8 cellular contexts compared by ENCODE assay signal in genomic region chr17:7858487-7858832, GRCh38. TPM values are rescaled to one million over a fixed set of nuclear protein-coding genes. Genes with fewer than 3 reads are reported as not detected.
DNase-seq lines count a peak whose midpoint lies in the region; ATAC-seq, FAIRE-seq and TF ChIP-seq lines count a peak whose summit lies in the region.

No MANE protein-coding gene starts in this region.

- no peak for TF ChIP-seq EP300 in H1 (IDR thresholded peaks at IDR 0.05; ENCODE audit: borderline replicate concordance in 1 of 2, low read depth in 2 of 2, low read length in 2 of 2)

- H3K4me1 Mint-ChIP-seq in stimulated activated effector memory CD8-positive, alpha-beta T cell treated with anti-CD3 and anti-CD28 coated beads, Interleukin-12 subunit alpha, Interleukin-12 subunit beta, amount 100 ng/mL, for 72 hours, result peaks cover 5% of the 10 kb centered on the region

- no peak overlapping the region for H4K91ac ChIP-seq in H1 (replicated peaks; ENCODE audit: insufficient read length, low read length)

- H2BK20ac ChIP-seq in H1 (ENCODE audit: low read length), result no peak overlapping the region

- no peak overlapping the region for H3K4me3 Mint-ChIP-seq in stimulated activated effector memory CD8-positive, alpha-beta T cell treated with anti-CD3 and anti-CD28 coated beads, Interleukin-12 subunit alpha, Interleukin-12 subunit beta, amount 100 ng/mL, for 72 hours

- peak overlapping the region; percentile 52; the same call in 1 of the 2 replicates for H3K18ac ChIP-seq in H1 (ENCODE audit: extremely low read depth, low read length)

- peak overlapping the region; percentile 86 for H3K9ac ChIP-seq in SK-N-MC (ENCODE audit: insufficient read length)
- peak overlapping the region in 3 of 4 experiments; percentile 79 to 95 (median 93); a peak in 6 of 7 replicates for H3K9ac ChIP-seq in H1 (replicated peaks in 1 of 4; ENCODE audit: extremely low read depth in 1 of 4, low read depth in 3 of 4, low read length in 3 of 4)
- peak overlapping the region; percentile 56 to 84 for H3K9ac ChIP-seq in mucosa of rectum (ENCODE audit: low read depth in 1 of 2, low read length in 2 of 2)

- H3K9me3 Mint-ChIP-seq in stimulated activated effector memory CD8-positive, alpha-beta T cell treated with anti-CD3 and anti-CD28 coated beads, Interleukin-12 subunit alpha, Interleukin-12 subunit beta, amount 100 ng/mL, for 72 hours, result no peaks in the 10 kb centered on the region

- no peak overlapping the region for H3K56ac ChIP-seq in H1 (replicated peaks; ENCODE audit: insufficient read length, low read depth, low read length)

- no peak overlapping the region for H4K8ac ChIP-seq in H1 (ENCODE audit: extremely low read depth, insufficient read depth, low read length)

- peak overlapping the region; percentile 80 for H3K4me3 ChIP-seq in AG04450 (ENCODE audit: low read depth, low read length)
- peak overlapping the region; percentile 81 for H3K4me3 ChIP-seq in SK-N-MC
- peak overlapping the region; percentile 70 to 86 (median 80) for H3K4me3 ChIP-seq in H1 (ENCODE audit: extremely low read depth in 1 of 4, insufficient read depth in 2 of 4, low read depth in 3 of 4, low read length in 4 of 4)
- H3K4me3 ChIP-seq in mucosa of rectum (ENCODE audit: low read length in 2 of 2), result peak overlapping the region; percentile 92

- H3K9me3 ChIP-seq in AG04450 (ENCODE audit: control insufficient read depth, insufficient read depth, low read length) (no peaks in the 10 kb centered on the region; the same call in 1 of the 2 replicates), SK-N-MC (ENCODE audit: low read depth, low read length) (no peaks in the 10 kb centered on the region), H1 (ENCODE audit: insufficient read depth in 2 of 2, low read depth in 1 of 2, low read length in 1 of 2) (no peaks in the 10 kb centered on the region), mucosa of rectum (ENCODE audit: control insufficient read depth in 2 of 2, low read length in 2 of 2) (no peaks in the 10 kb centered on the region)

- H2BK12ac ChIP-seq in H1 (ENCODE audit: low read depth, low read length), result no peak overlapping the region

- H3K23me2 ChIP-seq in H1 (ENCODE audit: low read depth, low read length), result peaks cover 20% of the 10 kb centered on the region

- no peak overlapping the region for H2BK15ac ChIP-seq in H1 (ENCODE audit: low read length)

- peaks cover 0 to 22% (median 18%) of the 10 kb centered on the region in 4 experiments; a peak in 6 of 7 replicates for H3K4me1 ChIP-seq in H1 (replicated peaks in 1 of 4; ENCODE audit: control insufficient read depth in 3 of 4, insufficient read depth in 4 of 4, low read length in 3 of 4)
- peaks cover 31 to 37% of the 10 kb centered on the region in 2 donors for H3K4me1 ChIP-seq in mucosa of rectum (ENCODE audit: control insufficient read depth in 2 of 2, insufficient read depth in 2 of 2, low read length in 2 of 2)

- CTCF ChIA-PET in AG04450 (lab: Charles Lee) (interaction anchor here (2.6 kb wide), 1 partner anchor 39 kb away, joined by 19 read pairs; no protein-coding TSS in a partner anchor), H1 (lab: Charles Lee; ENCODE audit: partially characterized antibody) (interaction anchor here (0.9 to 1.6 kb wide), 4 partner anchors 12 to 158 kb away, joined by 3 to 6 read pairs (median 3); no protein-coding TSS in a partner anchor)

- H2BK120ac ChIP-seq in H1 (replicated peaks; ENCODE audit: low read depth, low read length), result no peak overlapping the region

- POLR2A ChIA-PET in AG04450 (lab: Yijun Ruan, JAX) (interaction anchor here (0.8 kb wide), 1 partner anchor 23 kb away, joined by 3 read pairs; no protein-coding TSS in a partner anchor), H1 (lab: Charles Lee; ENCODE audit: partially characterized antibody) (interaction anchor here (0.9 to 1.7 kb wide), 4 partner anchors 14 to 171 kb away, joined by 3 to 5 read pairs (median 3); partner anchors contain the start of gene TP53)

- H3K14ac ChIP-seq in H1 (ENCODE audit: insufficient read length), result no peak overlapping the region

- no peak for DNase-seq in AG04450 (ENCODE audit: low read depth, low spot score)
- no peak for DNase-seq in GM13976 (ENCODE audit: low spot score)
- DNase-seq in SK-N-MC (ENCODE audit: low read depth, low spot score), result no peak
- no peak for DNase-seq in H1 (ENCODE audit: low read depth in 1 of 2, low spot score in 2 of 2)
- no peak for DNase-seq in inferior parietal cortex (ENCODE audit: extremely low spot score)
- no peak for DNase-seq in stimulated activated effector memory CD8-positive, alpha-beta T cell treated with anti-CD3 and anti-CD28 coated beads, Interleukin-12 subunit alpha, Interleukin-12 subunit beta, amount 100 ng/mL, for 72 hours (ENCODE audit: low spot score in 2 of 2)

- peak; percentile 50 for TF ChIP-seq CTCF in AG04450 (IDR thresholded peaks at IDR 0.05; ENCODE audit: low read depth, low read length)
- peak; percentile 6 for TF ChIP-seq CTCF in GM13976 (IDR thresholded peaks at IDR 0.05; ENCODE audit: borderline replicate concordance, control extremely low read depth, extremely low read depth, insufficient read depth, missing control alignments)
- TF ChIP-seq CTCF in H1 (IDR thresholded peaks at IDR 0.05; ENCODE audit: control extremely low read depth in 1 of 3, insufficient read depth in 1 of 3, low read depth in 1 of 3, low read length in 3 of 3), result peak in 2 of 3 experiments; percentile 33 to 45; a peak in 3 of 4 replicates

- FAIRE-seq in H1 (lab: Jason Lieb, UNC), result peak; percentile 63

- H2BK5ac ChIP-seq in H1 (ENCODE audit: low read depth, low read length), result 0 out of 2 replicates have a peak overlapping the region, but pooled peaks have one; percentile 82

- no peak; a peak in 1 of 4 replicates for TF ChIP-seq RAD21 in H1 (IDR thresholded peaks at IDR 0.05 in 1 of 2, conservative IDR thresholded peaks at IDR 0.05 in 1 of 2; ENCODE audit: low read depth in 2 of 2, low read length in 2 of 2)

- TF ChIP-seq POLR2A in H1 (IDR thresholded peaks at IDR 0.05; ENCODE audit: control extremely low read depth in 1 of 2, low read depth in 2 of 2, low read length in 2 of 2), result no peak

- no peak for ATAC-seq in GM21737 (IDR thresholded peaks at IDR 0.05; ENCODE audit: unreplicated experiment)
- no peak for ATAC-seq in stimulated activated effector memory CD8-positive, alpha-beta T cell treated with anti-CD3 and anti-CD28 coated beads, Interleukin-12 subunit alpha, Interleukin-12 subunit beta, amount 100 ng/mL, for 72 hours

- H3K79me1 ChIP-seq in H1 (ENCODE audit: low read depth, low read length), result no peaks in the 10 kb centered on the region

- H3K36me3 Mint-ChIP-seq in stimulated activated effector memory CD8-positive, alpha-beta T cell treated with anti-CD3 and anti-CD28 coated beads, Interleukin-12 subunit alpha, Interleukin-12 subunit beta, amount 100 ng/mL, for 72 hours, result peaks cover 30% of the 10 kb centered on the region

- H4K20me1 ChIP-seq in H1 (replicated peaks in 1 of 2; ENCODE audit: control insufficient read depth in 1 of 2, insufficient read depth in 2 of 2, low read length in 2 of 2), result peaks cover 0 to 8% of the 10 kb centered on the region in 2 experiments

- H3K27ac ChIP-seq in AG04450 (ENCODE audit: low read depth, low read length), result peak overlapping the region; percentile 91
- H3K27ac ChIP-seq in SK-N-MC, result no peak overlapping the region; the same call in 1 of the 2 replicates
- H3K27ac ChIP-seq in H1 (ENCODE audit: low read depth, low read length), result peak overlapping the region; percentile 97; the same call in 1 of the 2 replicates
- H3K27ac ChIP-seq in mucosa of rectum (ENCODE audit: low read depth in 2 of 2, low read length in 2 of 2), result peak overlapping the region; percentile 87 to 94

- peaks cover 0 to 5% of the 10 kb centered on the region in 2 experiments; a peak in 1 of 4 replicates for H3K79me2 ChIP-seq in H1 (ENCODE audit: control insufficient read depth in 1 of 2, insufficient read depth in 2 of 2, low read length in 2 of 2)

- H3K4me2 ChIP-seq in H1 (ENCODE audit: insufficient read depth in 1 of 2, low read depth in 2 of 2, low read length in 2 of 2), result peak overlapping the region; percentile 74 to 97

- H4K5ac ChIP-seq in H1 (ENCODE audit: insufficient read length, low read depth, low read length), result no peak overlapping the region

- no peak overlapping the region for H3K27ac Mint-ChIP-seq in stimulated activated effector memory CD8-positive, alpha-beta T cell treated with anti-CD3 and anti-CD28 coated beads, Interleukin-12 subunit alpha, Interleukin-12 subunit beta, amount 100 ng/mL, for 72 hours

- in situ Hi-C loops in GM13976 (cut with MboI; ENCODE audit: low sequenced_read_pairs, unreplicated experiment), result no loop called here

- H3K36me3 ChIP-seq in SK-N-MC (ENCODE audit: insufficient read depth, low read length) (peaks cover 24% of the 10 kb centered on the region), H1 (ENCODE audit: control insufficient read depth in 2 of 4, insufficient read depth in 4 of 4, low read length in 3 of 4) (no peaks in the 10 kb centered on the region), mucosa of rectum (ENCODE audit: control insufficient read depth in 2 of 2, insufficient read depth in 2 of 2, low read length in 2 of 2) (no peaks in the 10 kb centered on the region)

- H3K27me3 ChIP-seq in AG04450 (ENCODE audit: control insufficient read depth, insufficient read depth, low read length) (no peaks in the 10 kb centered on the region), H1 (replicated peaks in 1 of 4; ENCODE audit: control insufficient read depth in 3 of 4, extremely low read depth in 1 of 4, insufficient read depth in 3 of 4, low read length in 3 of 4) (peaks cover 16 to 35% (median 31%) of the 10 kb centered on the region in 4 experiments), mucosa of rectum (ENCODE audit: control insufficient read depth in 2 of 2, insufficient read depth in 2 of 2, low read length in 2 of 2) (no peaks in the 10 kb centered on the region)

- peak overlapping the region; percentile 59; the same call in 1 of the 2 replicates for H2AFZ ChIP-seq in H1 (ENCODE audit: low read length)

- WGBS in H1 (ENCODE audit: extremely low coverage in 1 of 2, insufficient coverage in 1 of 2, insufficient read length in 1 of 2, insufficient replicate concordance in 2 of 2, low coverage in 1 of 2, low lambda C conversion rate in 2 of 2, missing lambda C conversion rate in 1 of 2), 2 experiments, result 7% methylated on average over 20 of the region's 20 CpGs; no CpG with 5 or more reads in 1 of the 2 experiments

- H2AK5ac ChIP-seq in H1 (ENCODE audit: low read depth, low read length), result no peak overlapping the region

- no peak overlapping the region for H3K23ac ChIP-seq in H1 (ENCODE audit: insufficient read length)

- no peak overlapping the region for H3K4ac ChIP-seq in H1 (replicated peaks; ENCODE audit: insufficient read length, low read depth, low read length)

RNA-seq across cellular contexts. Expression of gene CYB5D1, which starts 0.7 kb away (rescaled TPM):
- polyA plus RNA-seq in AG04450 (2011; rRNA removed) (6.9 and 8.1 TPM in 2 replicates), H1 (2011; rRNA removed) (11.0 and 13.5 TPM in 2 replicates)
- 5.3 and 8.7 TPM in 2 replicates for polyA minus RNA-seq in AG04450 (2011; rRNA and poly(A)+ RNA removed)
- total RNA-seq in H1 (2021; fragmentation: NEBNext Ultra II Directional; extraction: Animal tissue kit (Norgen Biotek cat#: 25700)), result 15.5 and 18.0 TPM in 2 replicates
- 14.5 TPM for polyA plus RNA-seq in H1 (2011; cell fraction: cytosol; rRNA removed)
- 11.9 TPM for polyA plus RNA-seq in H1 (2011; cell fraction: nucleus; rRNA removed)
- 13.6 to 15.2 TPM (median 14.3 TPM) in 4 replicates for polyA plus RNA-seq in H1 (2012, experiment 1 of 2)
- polyA plus RNA-seq in H1 (2012, experiment 2 of 2), result 1.9 TPM
- polyA plus RNA-seq in H1 (2013, experiment 1 of 2), result 9.2 TPM
- 10.4 TPM for polyA plus RNA-seq in H1 (2013, experiment 2 of 2)
- 10.8 and 16.3 TPM in 2 replicates for polyA minus RNA-seq in H1 (2011; rRNA and poly(A)+ RNA removed)
- 5.7 TPM for polyA minus RNA-seq in H1 (2011; cell fraction: cytosol; rRNA and poly(A)+ RNA removed)
- polyA minus RNA-seq in H1 (2011; cell fraction: nucleus; rRNA and poly(A)+ RNA removed), result 10.8 TPM

RNA-seq across cellular contexts. Expression of gene NAA38, which starts 1.1 kb away (rescaled TPM):
- 49.3 and 59.0 TPM in 2 replicates for polyA plus RNA-seq in AG04450 (2011; rRNA removed)
- polyA minus RNA-seq in AG04450 (2011; rRNA and poly(A)+ RNA removed), result 10.9 and 15.8 TPM in 2 replicates
- total RNA-seq in H1 (2021; fragmentation: NEBNext Ultra II Directional; extraction: Animal tissue kit (Norgen Biotek cat#: 25700)), result 27.0 and 30.2 TPM in 2 replicates
- polyA plus RNA-seq in H1 (2011; rRNA removed), result 109 and 116 TPM in 2 replicates
- polyA plus RNA-seq in H1 (2011; cell fraction: cytosol; rRNA removed), result 69.8 TPM
- polyA plus RNA-seq in H1 (2011; cell fraction: nucleus; rRNA removed), result 69.1 TPM
- polyA plus RNA-seq in H1 (2012, experiment 1 of 2), result 37.0 to 54.9 TPM (median 48.8 TPM) in 4 replicates
- polyA plus RNA-seq in H1 (2012, experiment 2 of 2), result 49.4 TPM
- 62.5 TPM for polyA plus RNA-seq in H1 (2013, experiment 1 of 2)
- polyA plus RNA-seq in H1 (2013, experiment 2 of 2), result 54.4 TPM
- 5.6 and 11.4 TPM in 2 replicates for polyA minus RNA-seq in H1 (2011; rRNA and poly(A)+ RNA removed)
- polyA minus RNA-seq in H1 (2011; cell fraction: cytosol; rRNA and poly(A)+ RNA removed), result 93.6 TPM
- 26.3 TPM for polyA minus RNA-seq in H1 (2011; cell fraction: nucleus; rRNA and poly(A)+ RNA removed)

RNA-seq across cellular contexts. Expression of gene TMEM88, which starts 3.6 kb away (rescaled TPM):
- polyA plus RNA-seq in AG04450 (2011; rRNA removed) (0.29 and 0.45 TPM in 2 replicates), H1 (2011; rRNA removed) (8.8 and 11.6 TPM in 2 replicates)
- 0.78 TPM in 1 of 2 replicates, not detected in the other for polyA minus RNA-seq in AG04450 (2011; rRNA and poly(A)+ RNA removed)
- 0.69 TPM in 1 of 2 replicates, not detected in the other for total RNA-seq in H1 (2021; fragmentation: NEBNext Ultra II Directional; extraction: Animal tissue kit (Norgen Biotek cat#: 25700))
- polyA plus RNA-seq in H1 (2011; cell fraction: cytosol; rRNA removed), result 4.2 TPM
- polyA plus RNA-seq in H1 (2011; cell fraction: nucleus; rRNA removed), result 6.0 TPM
- 2.9 to 6.2 TPM (median 4.0 TPM) in 4 replicates for polyA plus RNA-seq in H1 (2012, experiment 1 of 2)
- polyA plus RNA-seq in H1 (2012, experiment 2 of 2), result 5.3 TPM
- 1.1 TPM for polyA plus RNA-seq in H1 (2013, experiment 1 of 2)
- polyA plus RNA-seq in H1 (2013, experiment 2 of 2), result 1.3 TPM
- polyA minus RNA-seq in H1 (2011; rRNA and poly(A)+ RNA removed), result 0.37 and 0.91 TPM in 2 replicates
- polyA minus RNA-seq in H1 (2011; cell fraction: cytosol; rRNA and poly(A)+ RNA removed), result not detected
- polyA minus RNA-seq in H1 (2011; cell fraction: nucleus; rRNA and poly(A)+ RNA removed), result 2.1 TPM

RNA-seq across cellular contexts. Expression of gene KDM6B, which starts 24.4 kb away (rescaled TPM):
- polyA plus RNA-seq in AG04450 (2011; rRNA removed) (2.0 and 2.4 TPM in 2 replicates), H1 (2011; rRNA removed) (0.48 and 0.80 TPM in 2 replicates)
- polyA minus RNA-seq in AG04450 (2011; rRNA and poly(A)+ RNA removed), result 15.3 and 16.4 TPM in 2 replicates
- 3.4 and 3.7 TPM in 2 replicates for total RNA-seq in H1 (2021; fragmentation: NEBNext Ultra II Directional; extraction: Animal tissue kit (Norgen Biotek cat#: 25700))
- 0.39 TPM for polyA plus RNA-seq in H1 (2011; cell fraction: cytosol; rRNA removed)
- polyA plus RNA-seq in H1 (2011; cell fraction: nucleus; rRNA removed), result 2.0 TPM
- 3.7 to 5.8 TPM (median 5.1 TPM) in 4 replicates for polyA plus RNA-seq in H1 (2012, experiment 1 of 2)
- polyA plus RNA-seq in H1 (2012, experiment 2 of 2), result 3.0 TPM
- 1.2 TPM for polyA plus RNA-seq in H1 (2013, experiment 1 of 2)
- polyA plus RNA-seq in H1 (2013, experiment 2 of 2), result 1.2 TPM
- polyA minus RNA-seq in H1 (2011; rRNA and poly(A)+ RNA removed), result 1.8 and 2.0 TPM in 2 replicates
- polyA minus RNA-seq in H1 (2011; cell fraction: cytosol; rRNA and poly(A)+ RNA removed), result 2.1 TPM
- polyA minus RNA-seq in H1 (2011; cell fraction: nucleus; rRNA and poly(A)+ RNA removed), result 8.7 TPM

RNA-seq across cellular contexts. Expression of gene CHD3, which starts 30.1 kb away (rescaled TPM):
- polyA plus RNA-seq in AG04450 (2011; rRNA removed) (50.0 and 68.6 TPM in 2 replicates), H1 (2011; rRNA removed) (12.3 and 18.3 TPM in 2 replicates)
- polyA minus RNA-seq in AG04450 (2011; rRNA and poly(A)+ RNA removed), result 155 and 187 TPM in 2 replicates
- total RNA-seq in H1 (2021; fragmentation: NEBNext Ultra II Directional; extraction: Animal tissue kit (Norgen Biotek cat#: 25700)), result 12.9 and 14.2 TPM in 2 replicates
- polyA plus RNA-seq in H1 (2011; cell fraction: cytosol; rRNA removed), result 12.4 TPM
- polyA plus RNA-seq in H1 (2011; cell fraction: nucleus; rRNA removed), result 45.8 TPM
- polyA plus RNA-seq in H1 (2012, experiment 1 of 2), result 20.4 to 31.7 TPM (median 27.8 TPM) in 4 replicates
- polyA plus RNA-seq in H1 (2012, experiment 2 of 2), result 4.9 TPM
- polyA plus RNA-seq in H1 (2013, experiment 1 of 2), result 12.0 TPM
- 11.8 TPM for polyA plus RNA-seq in H1 (2013, experiment 2 of 2)
- polyA minus RNA-seq in H1 (2011; rRNA and poly(A)+ RNA removed), result 17.4 and 27.2 TPM in 2 replicates
- polyA minus RNA-seq in H1 (2011; cell fraction: cytosol; rRNA and poly(A)+ RNA removed), result 16.4 TPM
- polyA minus RNA-seq in H1 (2011; cell fraction: nucleus; rRNA and poly(A)+ RNA removed), result 16.2 TPM
